8 cellular contexts compared by ENCODE assay signal in the genomic region with DNA sequence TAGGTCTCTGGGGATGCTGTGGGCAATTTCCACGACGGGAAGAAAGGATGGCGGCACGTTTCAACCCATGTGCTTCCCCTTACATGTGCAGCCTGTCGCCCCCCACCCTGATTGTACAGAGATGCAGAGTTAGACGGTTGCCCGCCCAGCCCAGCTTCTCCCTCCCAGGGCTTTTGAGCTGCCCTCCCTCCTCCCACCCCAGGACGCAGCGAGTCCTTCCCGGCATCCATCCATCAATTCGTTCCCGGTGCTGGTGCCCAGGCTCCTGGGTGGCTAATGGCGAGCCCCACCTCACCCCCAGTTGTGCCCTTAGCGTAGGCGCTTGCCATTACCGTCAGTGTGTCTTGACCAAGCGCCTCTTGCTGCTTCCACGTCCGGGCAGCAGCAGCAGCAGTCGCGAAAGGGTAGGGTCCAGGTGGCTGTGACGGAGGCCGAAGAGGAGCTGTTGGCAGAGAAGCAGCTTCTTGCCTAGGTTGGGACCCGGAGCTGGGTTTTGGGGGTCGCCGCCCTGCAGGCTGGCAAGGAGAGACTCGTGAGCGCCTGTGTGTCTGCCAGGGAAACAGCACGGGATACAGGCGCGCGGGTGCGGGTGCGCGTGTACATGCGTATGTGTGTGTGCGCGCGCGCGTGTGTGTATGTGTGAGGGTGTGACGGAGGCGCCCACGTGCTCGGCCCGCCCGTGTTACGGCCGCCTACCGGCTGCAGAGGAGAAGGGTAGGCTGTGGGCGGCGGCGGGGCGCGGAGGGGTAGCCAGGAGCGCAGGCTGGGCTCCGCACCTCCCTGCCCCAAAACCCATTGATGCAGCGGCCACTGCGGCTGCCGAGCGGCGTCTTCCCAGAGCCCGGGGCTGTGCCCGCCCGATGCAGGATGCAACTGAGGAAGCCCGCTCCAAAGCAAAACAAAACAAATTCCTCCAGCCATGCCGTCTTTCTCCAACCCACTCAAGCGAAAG. TPM values are rescaled to one million over a fixed set of nuclear protein-coding genes. Genes with fewer than 3 reads are reported as not detected.
DNase-seq lines count a peak whose midpoint lies in the region; ATAC-seq and TF ChIP-seq lines count a peak whose summit lies in the region.

SLC6A15 (minus strand) TSS at position 609 of the 952 bp plus-strand sequence. CDS start 20,679 bp downstream, outside the sequence.

- peak within 1 kb of the TSS; percentile 20 for H4K8ac ChIP-seq in trophoblast cell (ENCODE audit: low read depth, low read length)

- no peak for DNase-seq in AG04450 (ENCODE audit: low read depth, low spot score)
- DNase-seq in GM20000 (ENCODE audit: low spot score): peak; percentile 15
- peak; percentile 87 for DNase-seq in NCI-H345 (lab: John Stamatoyannopoulos, UW)
- peak; percentile 84 for DNase-seq in amniotic epithelial cell (ENCODE audit: low read depth)
- DNase-seq in heart left ventricle: peak in 2 of 5 donors; percentile 5 to 51
- DNase-seq in trophoblast cell: peak; percentile 52 to 56
- DNase-seq in UCSD-AML1 (lab: John Stamatoyannopoulos, UW; ENCODE audit: unreplicated experiment): no peak

- no peak for TF ChIP-seq POLR2A in heart left ventricle (IDR thresholded peaks at IDR 0.05)

- H4K91ac ChIP-seq in trophoblast cell (ENCODE audit: low read depth, low read length): no peak within 1 kb of the TSS

- peak; percentile 51 for TF ChIP-seq CTCF in AG04450 (IDR thresholded peaks at IDR 0.05; ENCODE audit: low read depth, low read length)
- no peak for TF ChIP-seq CTCF in GM20000 (IDR thresholded peaks at IDR 0.05; ENCODE audit: extremely low read depth, missing control alignments)
- TF ChIP-seq CTCF in heart left ventricle (IDR thresholded peaks at IDR 0.05): no peak

- H3K36me3 ChIP-seq in heart left ventricle: no peaks in the 10 kb centered on the region
- no peaks in the 10 kb centered on the region for H3K36me3 ChIP-seq in trophoblast cell (ENCODE audit: control insufficient read depth in 1 of 2, insufficient read depth in 2 of 2, low read length in 2 of 2)

- H2BK120ac ChIP-seq in trophoblast cell (ENCODE audit: insufficient read depth, low read length, poor library complexity): no peak within 1 kb of the TSS

- peak within 1 kb of the TSS; percentile 12 for H3K23ac ChIP-seq in trophoblast cell (ENCODE audit: low read length)

- peak within 1 kb of the TSS; percentile 58 for H3K4me3 ChIP-seq in AG04450 (ENCODE audit: low read depth, low read length)
- peak within 1 kb of the TSS in 9 of 12 donors; percentile 27 to 51 (median 37) for H3K4me3 ChIP-seq in heart left ventricle
- H3K4me3 ChIP-seq in trophoblast cell (ENCODE audit: low read depth, low read length): peak within 1 kb of the TSS; percentile 86

- H3K79me1 ChIP-seq in trophoblast cell (ENCODE audit: low read length): peaks cover 5% of the 10 kb centered on the region

- H3K4me1 ChIP-seq in heart left ventricle: peaks cover 0 to 27% (median 4%) of the 10 kb centered on the region in 12 donors
- H3K4me1 ChIP-seq in trophoblast cell (ENCODE audit: control insufficient read depth in 1 of 2, insufficient read depth in 2 of 2, low read length in 2 of 2): peaks cover 0 to 4% of the 10 kb centered on the region in 2 experiments

- H3K18ac ChIP-seq in trophoblast cell (ENCODE audit: low read length): no peak within 1 kb of the TSS

- H3K4ac ChIP-seq in trophoblast cell (ENCODE audit: low read depth, low read length): no peak within 1 kb of the TSS

- intact Hi-C loops in heart left ventricle (cut with DNase I): no loop called here

- no peak within 1 kb of the TSS for H2AK5ac ChIP-seq in trophoblast cell (ENCODE audit: low read length)

- no peak within 1 kb of the TSS for H2BK5ac ChIP-seq in trophoblast cell (ENCODE audit: low read depth, low read length, poor library complexity)

- no peak within 1 kb of the TSS for H4K12ac ChIP-seq in trophoblast cell (ENCODE audit: low read depth, low read length)

- 2 to 4% (median 2%) methylated on average over 26 to 68 of the region's 68 CpGs for WGBS in heart left ventricle, 4 donors
- no CpG with 5 or more reads among the region's 68 CpGs for whole genome bisulfite sequencing in trophoblast cell (ENCODE audit: extremely low coverage, insufficient coverage, insufficient read length)

- no peak within 1 kb of the TSS for H2BK12ac ChIP-seq in trophoblast cell (ENCODE audit: low read length)

- peak within 1 kb of the TSS; percentile 100 for H3K4me2 ChIP-seq in trophoblast cell (ENCODE audit: low read length)

- CTCF ChIA-PET in AG04450 (lab: Charles Lee): interaction anchor here (0.9 to 3.6 kb wide), 5 partner anchors 14 to 119 kb away, joined by 3 to 23 read pairs (median 4); no protein-coding TSS in a partner anchor

- H3K27me3 ChIP-seq in AG04450 (ENCODE audit: control insufficient read depth, insufficient read depth, low read length) (peaks cover 15% of the 10 kb centered on the region), heart left ventricle (peaks cover 11 to 62% (median 41%) of the 10 kb centered on the region in 9 donors), trophoblast cell (ENCODE audit: insufficient read depth, low read length) (no peaks in the 10 kb centered on the region)

- peak within 1 kb of the TSS; percentile 62 for H2AFZ ChIP-seq in trophoblast cell (ENCODE audit: insufficient read depth, low read length, poor library complexity)

- H3K9ac ChIP-seq in trophoblast cell (ENCODE audit: low read length): peak within 1 kb of the TSS; percentile 82

- no peaks in the 10 kb centered on the region for H3K79me2 ChIP-seq in trophoblast cell (ENCODE audit: control insufficient read depth, insufficient read depth, low read length, poor library complexity)

- POLR2A ChIA-PET in AG04450 (lab: Yijun Ruan, JAX): no interaction called here

- H3K9me3 ChIP-seq in AG04450 (ENCODE audit: control insufficient read depth, insufficient read depth, low read length) (no peaks in the 10 kb centered on the region; the same call in 1 of the 2 replicates), heart left ventricle (no peaks in the 10 kb centered on the region), trophoblast cell (ENCODE audit: insufficient read depth, low read depth, low read length) (no peaks in the 10 kb centered on the region)

- no peak within 1 kb of the TSS for H3K14ac ChIP-seq in trophoblast cell (ENCODE audit: low read length)

- ATAC-seq in heart left ventricle: peak in 1 of 4 donors; percentile 22
- no peak for ATAC-seq in GM18858 (IDR thresholded peaks at IDR 0.05; ENCODE audit: unreplicated experiment)

- no peak within 1 kb of the TSS for H3K27ac ChIP-seq in AG04450 (ENCODE audit: low read depth, low read length)
- no peak within 1 kb of the TSS for H3K27ac ChIP-seq in heart left ventricle
- H3K27ac ChIP-seq in trophoblast cell (ENCODE audit: low read depth, low read length): no peak within 1 kb of the TSS

RNA-seq across cellular contexts. Expression of gene SLC6A15, which starts in this region (rescaled TPM):
- polyA plus RNA-seq in AG04450 (2011; rRNA removed) (1.4 and 2.0 TPM in 2 replicates), heart left ventricle (not detected)
- 1.5 and 2.4 TPM in 2 replicates for polyA minus RNA-seq in AG04450 (2011; rRNA and poly(A)+ RNA removed)
- not detected for total RNA-seq in heart left ventricle
- polyA plus RNA-seq in trophoblast cell (2013): 7.1 and 7.4 TPM in 2 replicates

Comparison
In these comparisons a context has a peak if more than half of its experiments do, and no peak if none do; other contexts are left out.
1. DNase-seq: peak in GM20000 (single experiment), NCI-H345 (single experiment), amniotic epithelial cell (single experiment) and trophoblast cell (2 of 2); none in AG04450 (single experiment) and UCSD-AML1 (single experiment).
2. Peak in every context shown above with its lines, with median percentiles within 50 percentile points of each other: H3K4me3 ChIP-seq.